In genomic region chr5:107257885-107258520, GRCh38 we compare ENCODE assay signal across 16 cellular contexts.
DNase-seq lines count a peak whose midpoint lies in the region; ATAC-seq, FAIRE-seq and TF ChIP-seq lines count a peak whose summit lies in the region.
"Had no signal": no experiment of that assay in that cellular context is flagged by ENCODE, and none has a peak within 500 bp of the region (broad histone marks: within the 10 kb centered on the region; RNA-seq: fewer than 3 reads in every experiment).

No MANE protein-coding gene starts in this region.

- H3K27me3 Mint-ChIP-seq in activated T-helper 2 cell treated with anti-CD3 and anti-CD28 coated beads, Interferon-gamma antibody, Interleukin-2, Interleukin-4, amounts not matched to agents 10 μg/mL and 5 μg/mL and 100 μg/mL, durations not matched to agents 14 hours and 24 hours and 36 hours (ENCODE audit: low read depth): no peaks in the 10 kb centered on the region
- no peaks in the 10 kb centered on the region; the same call in 1 of the 2 replicates for H3K27me3 Mint-ChIP-seq in HFFc6 (ENCODE audit: insufficient read depth)
- H3K27me3 Mint-ChIP-seq: activated B cell treated with CpG ODN at 0.5 μM for 24 hours had no signal

- H3K4me3 Mint-ChIP-seq in activated T-helper 2 cell treated with anti-CD3 and anti-CD28 coated beads, Interferon-gamma antibody, Interleukin-2, Interleukin-4, amounts not matched to agents 10 μg/mL and 5 μg/mL and 100 μg/mL, durations not matched to agents 14 hours and 24 hours and 36 hours (ENCODE audit: low read depth): no peak overlapping the region
- no peak overlapping the region for H3K4me3 Mint-ChIP-seq in HFFc6
- H3K4me3 Mint-ChIP-seq: activated B cell treated with CpG ODN at 0.5 μM for 24 hours; activated T-cell treated with anti-CD3 and anti-CD28 coated beads, Interleukin-2, amount 50 U/mL, for 4 hours; brain had no signal

- ATAC-seq in GM18498 (IDR thresholded peaks at IDR 0.05; ENCODE audit: unreplicated experiment): peak; percentile 87
- peak; percentile 78 for ATAC-seq in GM19452 (IDR thresholded peaks at IDR 0.05; ENCODE audit: unreplicated experiment)
- ATAC-seq in HG03108 (IDR thresholded peaks at IDR 0.05; ENCODE audit: unreplicated experiment): peak; percentile 78
- no peak for ATAC-seq in HG03159 (IDR thresholded peaks at IDR 0.05; ENCODE audit: unreplicated experiment)
- ATAC-seq: activated T-cell treated with anti-CD3 and anti-CD28 coated beads, Interleukin-2, amount 50 U/mL, for 4 hours had no signal

- no peak for TF ChIP-seq CTCF in HFFc6 (IDR thresholded peaks at IDR 0.05)

- DNase-seq in activated T-helper 2 cell treated with anti-CD3 and anti-CD28 coated beads, Interferon-gamma antibody, Interleukin-2, Interleukin-4, amounts not matched to agents 10 μg/mL and 5 μg/mL and 100 μg/mL, durations not matched to agents 14 hours and 24 hours and 36 hours (ENCODE audit: low spot score): no peak
- DNase-seq in HFFc6: no peak
- DNase-seq in GM19239 (ENCODE audit: insufficient read length, low spot score): no peak
- no peak for DNase-seq in OCI-M1 (lab: John Stamatoyannopoulos, UW)
- DNase-seq: activated B cell treated with CpG ODN at 0.5 μM for 24 hours; activated T-cell treated with anti-CD3 and anti-CD28 coated beads, Interleukin-2, amount 50 U/mL, for 4 hours; DND-41; effector memory CD4-positive, alpha-beta T cell; head of caudate nucleus; left ventricle myocardium inferior; NCI-H1436 treated with DMSO at 0.1 percent for 48 hours had no signal

- peak overlapping the region; percentile 9 for H3K27ac Mint-ChIP-seq in activated T-helper 2 cell treated with anti-CD3 and anti-CD28 coated beads, Interferon-gamma antibody, Interleukin-2, Interleukin-4, amounts not matched to agents 10 μg/mL and 5 μg/mL and 100 μg/mL, durations not matched to agents 14 hours and 24 hours and 36 hours
- H3K27ac Mint-ChIP-seq in HFFc6: no peak overlapping the region
- H3K27ac Mint-ChIP-seq: activated B cell treated with CpG ODN at 0.5 μM for 24 hours, brain had no signal

- FAIRE-seq in GM19239 (lab: Jason Lieb, UNC): no peak

- H3K36me3 Mint-ChIP-seq in activated T-helper 2 cell treated with anti-CD3 and anti-CD28 coated beads, Interferon-gamma antibody, Interleukin-2, Interleukin-4, amounts not matched to agents 10 μg/mL and 5 μg/mL and 100 μg/mL, durations not matched to agents 14 hours and 24 hours and 36 hours (ENCODE audit: low read depth): no peaks in the 10 kb centered on the region
- H3K36me3 Mint-ChIP-seq in HFFc6 (ENCODE audit: low read depth): no peaks in the 10 kb centered on the region; the same call in 1 of the 2 replicates
- H3K36me3 Mint-ChIP-seq: brain had no signal

- H3K9me3 Mint-ChIP-seq in activated T-helper 2 cell treated with anti-CD3 and anti-CD28 coated beads, Interferon-gamma antibody, Interleukin-2, Interleukin-4, amounts not matched to agents 10 μg/mL and 5 μg/mL and 100 μg/mL, durations not matched to agents 14 hours and 24 hours and 36 hours: peaks cover 26% of the 10 kb centered on the region
- peaks cover 62% of the 10 kb centered on the region for H3K9me3 Mint-ChIP-seq in HFFc6
- H3K9me3 Mint-ChIP-seq: activated B cell treated with CpG ODN at 0.5 μM for 24 hours; activated T-cell treated with anti-CD3 and anti-CD28 coated beads, Interleukin-2, amount 50 U/mL, for 4 hours had no signal

- H3K4me1 Mint-ChIP-seq in activated T-helper 2 cell treated with anti-CD3 and anti-CD28 coated beads, Interferon-gamma antibody, Interleukin-2, Interleukin-4, amounts not matched to agents 10 μg/mL and 5 μg/mL and 100 μg/mL, durations not matched to agents 14 hours and 24 hours and 36 hours (ENCODE audit: low read depth): peaks cover 8% of the 10 kb centered on the region
- H3K4me1 Mint-ChIP-seq in HFFc6 (ENCODE audit: low read depth): no peaks in the 10 kb centered on the region
- H3K4me1 Mint-ChIP-seq: activated B cell treated with CpG ODN at 0.5 μM for 24 hours had no signal

- intact Hi-C loops in activated T-helper 2 cell treated with anti-CD3 and anti-CD28 coated beads, Interferon-gamma antibody, Interleukin-2, Interleukin-4, amounts not matched to agents 10 μg/mL and 5 μg/mL and 100 μg/mL, durations not matched to agents 14 hours and 24 hours and 36 hours (cut with micrococcal nuclease): no loop called here
